Comparison of ENCODE assay signal across 8 cellular contexts in the genomic region with DNA sequence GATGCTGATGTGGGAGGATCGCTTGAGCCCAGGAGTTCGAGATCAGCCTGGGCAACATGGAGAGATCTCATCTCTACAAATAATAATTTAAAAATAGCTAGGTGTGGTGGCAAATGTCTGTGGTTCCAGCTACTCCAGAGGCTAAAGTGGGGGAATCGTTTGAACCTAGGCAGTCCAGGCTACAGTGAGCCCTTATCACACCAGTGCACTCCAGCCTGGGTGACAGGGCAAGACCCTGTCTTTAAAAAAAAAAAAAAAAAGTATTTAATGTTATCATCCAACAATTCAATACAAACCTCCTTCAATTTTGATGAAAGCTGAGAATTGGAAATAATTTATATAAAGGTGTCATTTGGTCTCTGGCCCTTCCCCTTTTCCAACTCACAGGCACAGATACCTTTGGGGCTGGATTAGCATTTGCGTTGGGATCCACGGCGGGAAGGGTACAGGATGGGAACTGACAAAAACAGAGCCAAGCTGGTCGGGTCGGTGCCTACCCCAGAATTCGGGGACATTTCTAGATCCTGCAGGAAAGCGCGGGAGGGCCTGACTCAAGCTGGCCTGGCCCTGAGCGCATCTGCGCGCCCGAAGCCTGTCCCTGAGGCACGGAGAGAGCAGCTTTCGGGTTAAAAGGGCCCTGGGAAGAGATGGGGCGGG. TPM values are rescaled to one million over a fixed set of nuclear protein-coding genes. Genes with fewer than 3 reads are reported as not detected.
DNase-seq lines count a peak whose midpoint lies in the region; ATAC-seq and TF ChIP-seq lines count a peak whose summit lies in the region.

No MANE protein-coding gene starts in this region.

- CTCF ChIA-PET in mammary epithelial cell (lab: Charles Lee; ENCODE audit: low non-redundant PET): no interaction called here
- CTCF ChIA-PET in GM10248 (lab: Yijun Ruan, JAX): interaction anchor here (1.1 to 2.5 kb wide), 3 partner anchors 63 to 124 kb away, joined by 3 to 8 read pairs (median 6); no protein-coding TSS in a partner anchor

- H3K27me3 ChIP-seq in BE2C: no peaks in the 10 kb centered on the region
- no peaks in the 10 kb centered on the region for H3K27me3 ChIP-seq in KMS-11 (ENCODE audit: insufficient read depth, low read depth)
- no peaks in the 10 kb centered on the region for H3K27me3 ChIP-seq in mammary epithelial cell (ENCODE audit: insufficient read depth, low read length)

- H3K27ac ChIP-seq in KMS-11 (peak overlapping the region; percentile 83), mammary epithelial cell (ENCODE audit: insufficient read depth, low read depth, low read length) (peak overlapping the region; percentile 60), mesodermal cell (ENCODE audit: low read depth, low read length, severe bottlenecking) (peak overlapping the region; percentile 80)

- in situ Hi-C loops in mammary epithelial cell (cut with MboI; ENCODE audit: low sequenced_read_pairs in 2 of 2): no loop called here

- H2AFZ ChIP-seq in KMS-11 (ENCODE audit: low read depth) (peak overlapping the region; percentile 85), mammary epithelial cell (ENCODE audit: low read depth, low read length) (peak overlapping the region; percentile 99)

- H3K79me2 ChIP-seq in KMS-11 (ENCODE audit: insufficient read depth, low read depth): peaks cover 40% of the 10 kb centered on the region
- peaks cover 41% of the 10 kb centered on the region for H3K79me2 ChIP-seq in mammary epithelial cell (ENCODE audit: insufficient read depth, low read length)

- H3K4me3 ChIP-seq in BE2C (ENCODE audit: low read depth, low read length) (peak overlapping the region; percentile 74), KMS-11 (IDR thresholded peaks at IDR 0.05; ENCODE audit: insufficient read depth, low read depth, low read length) (no peak overlapping the region), mammary epithelial cell (replicated peaks in 1 of 3; ENCODE audit: insufficient read depth in 1 of 3, low read depth in 2 of 3, low read length in 3 of 3) (peak overlapping the region; percentile 57 to 73 (median 67)), mesodermal cell (ENCODE audit: extremely low read depth, insufficient read depth, low read length, poor library complexity, severe bottlenecking) (peak overlapping the region; percentile 94)

- intact Hi-C loops in mammary epithelial cell (cut with micrococcal nuclease): no loop called here

- 17% methylated on average over 17 of the region's 18 CpGs for WGBS in mammary epithelial cell (ENCODE audit: low coverage, missing lambda C conversion rate)
- 8 to 11% methylated on average over 14 to 15 of the region's 18 CpGs for WGBS in mesodermal cell (ENCODE audit: insufficient coverage in 2 of 2), 2 experiments

- TF ChIP-seq CTCF in BE2C (IDR thresholded peaks at IDR 0.05; ENCODE audit: low read depth, low read length) (no peak), KMS-11 (conservative IDR thresholded peaks at IDR 0.05; ENCODE audit: low read depth, low read length) (no peak), mammary epithelial cell (conservative IDR thresholded peaks at IDR 0.05 in 1 of 2, IDR thresholded peaks at IDR 0.05 in 1 of 2; ENCODE audit: extremely low read depth in 1 of 2, insufficient read depth in 1 of 2, low read depth in 1 of 2, low read length in 2 of 2) (no peak), GM10248 (IDR thresholded peaks at IDR 0.05; ENCODE audit: control extremely low read depth, extremely low read depth, low read depth, missing control alignments) (no peak)

- dilution Hi-C loops in mammary epithelial cell (cut with HindIII; ENCODE audit: low sequenced_read_pairs): no loop called here

- peaks cover 14% of the 10 kb centered on the region for H3K36me3 ChIP-seq in BE2C
- no peaks in the 10 kb centered on the region for H3K36me3 ChIP-seq in KMS-11 (ENCODE audit: insufficient read depth)
- no peaks in the 10 kb centered on the region for H3K36me3 ChIP-seq in mammary epithelial cell (ENCODE audit: insufficient read depth, low read length)
- peaks cover 15% of the 10 kb centered on the region for H3K36me3 ChIP-seq in mesodermal cell (ENCODE audit: control insufficient read depth, insufficient read depth, low read length)

- BruUV-seq in mammary epithelial cell (replicated peaks; lab: Mats Ljungman, UMichigan): TSS peak; percentile 69

- no peaks in the 10 kb centered on the region for H3K9me3 ChIP-seq in BE2C
- H3K9me3 ChIP-seq in mammary epithelial cell (replicated peaks; ENCODE audit: insufficient read depth, low read length): no peaks in the 10 kb centered on the region
- H3K9me3 ChIP-seq in mesodermal cell (ENCODE audit: control insufficient read depth, low read length): no peaks in the 10 kb centered on the region

- ATAC-seq in GM21390 (IDR thresholded peaks at IDR 0.05; ENCODE audit: unreplicated experiment): peak; percentile 21
- no peak for ATAC-seq in GM18520 (IDR thresholded peaks at IDR 0.05; ENCODE audit: unreplicated experiment)

- H4K20me1 ChIP-seq in KMS-11 (ENCODE audit: insufficient read depth): no peaks in the 10 kb centered on the region
- no peaks in the 10 kb centered on the region for H4K20me1 ChIP-seq in mammary epithelial cell (ENCODE audit: insufficient read depth, low read length)

- H3K9ac ChIP-seq in KMS-11: peak overlapping the region; percentile 69
- H3K9ac ChIP-seq in mammary epithelial cell (ENCODE audit: insufficient read depth, low read length): peak overlapping the region; percentile 75

- H3K4me1 ChIP-seq in BE2C (peaks cover 22% of the 10 kb centered on the region), KMS-11 (ENCODE audit: low read depth, poor library complexity, severe bottlenecking) (peaks cover 23% of the 10 kb centered on the region), mammary epithelial cell (ENCODE audit: insufficient read depth, low read length) (peaks cover 35% of the 10 kb centered on the region), mesodermal cell (ENCODE audit: control insufficient read depth, insufficient read depth, low read length, poor library complexity, severe bottlenecking) (peaks cover 6% of the 10 kb centered on the region)

- DNase-seq in BE2C (peak; percentile 49), mammary epithelial cell (no peak), NCI-H510A treated with DMSO at 0.1 percent for 48 hours (lab: John Stamatoyannopoulos, UW) (no peak), GM10248 (ENCODE audit: extremely low spot score) (no peak)

- POLR2A ChIA-PET in GM10248 (lab: Yijun Ruan, JAX): interaction anchor here (0.6 kb wide), 1 partner anchor 19 kb away, joined by 3 read pairs; no protein-coding TSS in a partner anchor

- H3K4me2 ChIP-seq in KMS-11 (peak overlapping the region; percentile 87), mammary epithelial cell (ENCODE audit: insufficient read depth, low read depth, low read length) (peak overlapping the region; percentile 99)

RNA-seq across cellular contexts. Expression of a gene that starts 0.9 kb away (rescaled TPM):
- polyA plus RNA-seq in BE2C (2012; ENCODE audit: insufficient read depth, insufficient read length, low read depth): 175 TPM
- 10 to 100 TPM; 47.5 to 71.3 TPM for total RNA-seq in mammary epithelial cell
- 64.9 TPM for polyA plus RNA-seq in mammary epithelial cell
- 93.3 TPM for polyA minus RNA-seq in mammary epithelial cell
- 77.3 TPM for polyA plus RNA-seq in mesodermal cell (2013, experiment 1 of 2)
- 69.2 TPM for polyA plus RNA-seq in mesodermal cell (2013, experiment 2 of 2)

RNA-seq across cellular contexts. Expression of a gene that starts 26.3 kb away (rescaled TPM):
- 6.0 TPM for polyA plus RNA-seq in BE2C (2012; ENCODE audit: insufficient read depth, insufficient read length, low read depth)
- not detected for total RNA-seq in mammary epithelial cell
- polyA plus RNA-seq in mammary epithelial cell: not detected
- not detected for polyA minus RNA-seq in mammary epithelial cell
- 0.77 TPM for polyA plus RNA-seq in mesodermal cell (2013, experiment 1 of 2)
- polyA plus RNA-seq in mesodermal cell (2013, experiment 2 of 2): 0.46 TPM

RNA-seq across cellular contexts. Expression of a gene that starts 51.3 kb away (rescaled TPM):
- 20.0 TPM for polyA plus RNA-seq in BE2C (2012; ENCODE audit: insufficient read depth, insufficient read length, low read depth)
- 10 to 100 TPM; 14.5 to 28.7 TPM for total RNA-seq in mammary epithelial cell
- 25.1 TPM for polyA plus RNA-seq in mammary epithelial cell
- 19.2 TPM for polyA minus RNA-seq in mammary epithelial cell
- polyA plus RNA-seq in mesodermal cell (2013, experiment 1 of 2): 21.8 TPM
- polyA plus RNA-seq in mesodermal cell (2013, experiment 2 of 2): 19.8 TPM
